ENCODE assay signal across 8 cellular contexts in genomic region chr11:5684627-5685362, GRCh38.
DNase-seq lines count a peak whose midpoint lies in the region; FAIRE-seq and TF ChIP-seq lines count a peak whose summit lies in the region.

Gene TRIM5 (minus strand): TSS chr11:5685074. CDS start chr11:5680177, 4,897 bp downstream.

- peak within 1 kb of the TSS; percentile 60 for H3K4me3 ChIP-seq in choroid plexus epithelial cell (ENCODE audit: low read depth, low read length)

- peak; percentile 86 for TF ChIP-seq CTCF in choroid plexus epithelial cell (conservative IDR thresholded peaks at IDR 0.05; ENCODE audit: low read depth, low read length)

- peak; percentile 66 for TF ChIP-seq POLR2A in H54 (IDR thresholded peaks at IDR 0.05; ENCODE audit: low read depth, low read length)

- DNase-seq in GM03348 (ENCODE audit: low spot score) (peak; percentile 94), H54 (ENCODE audit: insufficient read length, low spot score) (peak; percentile 97), LoVo (ENCODE audit: low spot score) (peak; percentile 92), choroid plexus epithelial cell (ENCODE audit: low read depth) (peak; percentile 99), kidney tubule cell (ENCODE audit: low spot score) (peak; percentile 96), NCI-H2196 treated with DMSO at 0.1 percent for 48 hours (lab: John Stamatoyannopoulos, UW; ENCODE audit: unreplicated experiment) (no peak)
- DNase-seq in activated CD4-positive, alpha-beta T cell treated with anti-CD3 and anti-CD28 coated beads for 1 hour, result peak; percentile 67
- DNase-seq in stimulated activated CD4-positive, alpha-beta T cell treated with anti-CD3 and anti-CD28 coated beads, Interleukin-1b, Interleukin-23, amount 100 ng/mL, for 4 hours (ENCODE audit: low read depth in 2 of 2), result peak; percentile 58 to 72

- FAIRE-seq in H54 (lab: Jason Lieb, UNC), result peak; percentile 98
